25 cellular contexts compared by ENCODE assay signal in genomic region chr10:130167193-130167592, GRCh38. TPM values are rescaled to one million over a fixed set of nuclear protein-coding genes. Genes with fewer than 3 reads are reported as not detected.
DNase-seq lines count a peak whose midpoint lies in the region; ATAC-seq, FAIRE-seq and TF ChIP-seq lines count a peak whose summit lies in the region.
"Had no signal": no experiment of that assay in that cellular context is flagged by ENCODE, and none has a peak within 500 bp of the region (broad histone marks: within the 10 kb centered on the region; RNA-seq: fewer than 3 reads in every experiment).

No MANE protein-coding gene starts in this region.

- no peak overlapping the region for H2BK5ac ChIP-seq in trophoblast cell (ENCODE audit: low read depth, low read length, poor library complexity)

- intact Hi-C loops in activated CD4-positive, alpha-beta T cell treated with anti-CD3 and anti-CD28 coated beads for 36 hours (cut with DNase I, micrococcal nuclease): no loop called here
- intact Hi-C loops in heart left ventricle (cut with DNase I): no loop called here

- CTCF ChIA-PET in activated CD4-positive, alpha-beta T cell treated with anti-CD3 and anti-CD28 coated beads for 36 hours (lab: Charles Lee): no interaction called here
- CTCF ChIA-PET in activated CD4-positive, alpha-beta T cell treated with anti-CD3 and anti-CD28 coated beads, Interleukin-2, amount 10 ng/mL, durations not matched to agents 7 days and 5 days (lab: Charles Lee): interaction anchor here (2.4 kb wide), 1 partner anchor 58 kb away, joined by 6 read pairs; no protein-coding TSS in a partner anchor
- CTCF ChIA-PET in HEK293 (lab: Yijun Ruan, JAX): interaction anchor here (0.6 to 1.2 kb wide), 2 partner anchors 12 to 379 kb away, joined by 3 read pairs; no protein-coding TSS in a partner anchor

- H3K4ac ChIP-seq in trophoblast cell (ENCODE audit: low read depth, low read length): no peak overlapping the region

- no peaks in the 10 kb centered on the region for H3K27me3 Mint-ChIP-seq in activated CD4-positive, alpha-beta T cell treated with anti-CD3 and anti-CD28 coated beads for 36 hours
- H3K27me3 Mint-ChIP-seq in activated CD4-positive, alpha-beta T cell treated with anti-CD3 and anti-CD28 coated beads, Interleukin-2, amount 10 ng/mL, durations not matched to agents 7 days and 5 days: no peaks in the 10 kb centered on the region
- peaks cover 0 to 2% (median 2%) of the 10 kb centered on the region in 3 donors for H3K27me3 Mint-ChIP-seq in immature natural killer cell (ENCODE audit: low read depth in 3 of 3)
- H3K27me3 Mint-ChIP-seq: B cell; CD4-positive, CD25-positive, alpha-beta regulatory T cell had no signal

- peaks cover 31% of the 10 kb centered on the region for H3K4me1 Mint-ChIP-seq in activated CD4-positive, alpha-beta T cell treated with anti-CD3 and anti-CD28 coated beads for 36 hours
- H3K4me1 Mint-ChIP-seq in activated CD4-positive, alpha-beta T cell treated with anti-CD3 and anti-CD28 coated beads, Interleukin-2, amount 10 ng/mL, durations not matched to agents 7 days and 5 days: peaks cover 43% of the 10 kb centered on the region
- H3K4me1 Mint-ChIP-seq in immature natural killer cell: peaks cover 56 to 72% of the 10 kb centered on the region in 2 donors

- no peak for ATAC-seq in activated CD4-positive, alpha-beta T cell treated with anti-CD3 and anti-CD28 coated beads for 36 hours
- no peak for ATAC-seq in heart left ventricle
- ATAC-seq: CD8-positive, alpha-beta T cell had no signal

- FAIRE-seq in H54 (lab: Jason Lieb, UNC): no peak
- FAIRE-seq: A204.1, D721Med, GM12891, GM18507 had no signal

- H4K8ac ChIP-seq in trophoblast cell (ENCODE audit: low read depth, low read length): no peak overlapping the region

- H2AFZ ChIP-seq in trophoblast cell (ENCODE audit: insufficient read depth, low read length, poor library complexity): no peak overlapping the region

- no peak overlapping the region for H3K4me2 ChIP-seq in trophoblast cell (ENCODE audit: low read length)
- H3K4me2 ChIP-seq: BLaER1 had no signal

- no CpG with 5 or more reads among the region's 7 CpGs for WGBS in trophoblast cell (ENCODE audit: extremely low coverage, insufficient coverage, insufficient read length)
- 82 to 87% (median 84%) methylated on average over 7 of the region's 7 CpGs for WGBS in heart left ventricle, 4 donors

- H3K36me3 ChIP-seq in HEK293 (ENCODE audit: control insufficient read depth in 2 of 2, insufficient read depth in 1 of 2, low read length in 2 of 2): peaks cover 32 to 71% of the 10 kb centered on the region in 2 experiments
- peaks cover 21 to 28% of the 10 kb centered on the region in 2 experiments for H3K36me3 ChIP-seq in trophoblast cell (ENCODE audit: control insufficient read depth in 1 of 2, insufficient read depth in 2 of 2, low read length in 2 of 2)
- H3K36me3 ChIP-seq in heart left ventricle: peaks cover 0 to 96% (median 84%) of the 10 kb centered on the region in 9 donors

- peak; percentile 26 for DNase-seq in activated CD4-positive, alpha-beta T cell treated with anti-CD3 and anti-CD28 coated beads for 36 hours
- DNase-seq in activated CD4-positive, alpha-beta T cell treated with anti-CD3 and anti-CD28 coated beads, Interleukin-2, amount 10 ng/mL, durations not matched to agents 7 days and 5 days: no peak
- DNase-seq in immature natural killer cell (peak; percentile 31 to 55 (median 46)), trophoblast cell (no peak), H54 (ENCODE audit: insufficient read length, low spot score) (no peak), heart left ventricle (no peak), HPDE6-E6E7 (ENCODE audit: extremely low spot score) (no peak)
- DNase-seq: CD4-positive, CD25-positive, alpha-beta regulatory T cell; CD8-positive, alpha-beta T cell; DMS 273 treated with DMSO at 0.1 percent for 48 hours; DMS79; EL; GDM1; GOT3; H7; HCEC 1CT had no signal

- H4K91ac ChIP-seq in trophoblast cell (ENCODE audit: low read depth, low read length): no peak overlapping the region

- no peak overlapping the region for H3K27ac Mint-ChIP-seq in activated CD4-positive, alpha-beta T cell treated with anti-CD3 and anti-CD28 coated beads for 36 hours
- no peak overlapping the region for H3K27ac Mint-ChIP-seq in activated CD4-positive, alpha-beta T cell treated with anti-CD3 and anti-CD28 coated beads, Interleukin-2, amount 10 ng/mL, durations not matched to agents 7 days and 5 days
- peak overlapping the region; percentile 47 to 84 (median 66) for H3K27ac Mint-ChIP-seq in immature natural killer cell
- H3K27ac Mint-ChIP-seq: B cell; CD8-positive, alpha-beta T cell had no signal

- H3K79me2 ChIP-seq in trophoblast cell (ENCODE audit: control insufficient read depth, insufficient read depth, low read length, poor library complexity): no peaks in the 10 kb centered on the region

- no peak overlapping the region for H3K18ac ChIP-seq in trophoblast cell (ENCODE audit: low read length)

- no peaks in the 10 kb centered on the region for H3K79me1 ChIP-seq in trophoblast cell (ENCODE audit: low read length)

- H3K9me3 ChIP-seq in HEK293 (ENCODE audit: control insufficient read depth, insufficient read depth, low read depth, low read length) (no peaks in the 10 kb centered on the region), trophoblast cell (ENCODE audit: insufficient read depth, low read depth, low read length) (no peaks in the 10 kb centered on the region), heart left ventricle (no peaks in the 10 kb centered on the region)
- H3K9me3 ChIP-seq: BLaER1 had no signal

- no peak overlapping the region for H3K4me3 Mint-ChIP-seq in activated CD4-positive, alpha-beta T cell treated with anti-CD3 and anti-CD28 coated beads for 36 hours
- H3K4me3 Mint-ChIP-seq in activated CD4-positive, alpha-beta T cell treated with anti-CD3 and anti-CD28 coated beads, Interleukin-2, amount 10 ng/mL, durations not matched to agents 7 days and 5 days: no peak overlapping the region
- peak overlapping the region; percentile 10 to 74 (median 57) for H3K4me3 Mint-ChIP-seq in immature natural killer cell
- H3K4me3 Mint-ChIP-seq: B cell; CD4-positive, CD25-positive, alpha-beta regulatory T cell; CD8-positive, alpha-beta T cell had no signal

- H3K4me1 ChIP-seq in HEK293 (ENCODE audit: control insufficient read depth, insufficient read depth, low read length) (peaks cover 11% of the 10 kb centered on the region), trophoblast cell (ENCODE audit: control insufficient read depth in 1 of 2, insufficient read depth in 2 of 2, low read length in 2 of 2) (no peaks in the 10 kb centered on the region), heart left ventricle (peaks cover 0 to 12% (median 0%) of the 10 kb centered on the region in 12 donors)

- H2AK5ac ChIP-seq in trophoblast cell (ENCODE audit: low read length): no peak overlapping the region

- no peak overlapping the region for H2BK12ac ChIP-seq in trophoblast cell (ENCODE audit: low read length)

- H2BK120ac ChIP-seq in trophoblast cell (ENCODE audit: insufficient read depth, low read length, poor library complexity): no peak overlapping the region

- POLR2A ChIA-PET in activated CD4-positive, alpha-beta T cell treated with anti-CD3 and anti-CD28 coated beads for 36 hours (lab: Charles Lee): no interaction called here
- POLR2A ChIA-PET in activated CD4-positive, alpha-beta T cell treated with anti-CD3 and anti-CD28 coated beads, Interleukin-2, amount 10 ng/mL, durations not matched to agents 7 days and 5 days (lab: Charles Lee): no interaction called here
- POLR2A ChIA-PET in HEK293 (lab: Yijun Ruan, JAX): no interaction called here

- H3K27me3 ChIP-seq in trophoblast cell (ENCODE audit: insufficient read depth, low read length) (no peaks in the 10 kb centered on the region), heart left ventricle (no peaks in the 10 kb centered on the region)
- H3K27me3 ChIP-seq: BLaER1 had no signal

- TF ChIP-seq CTCF in HEK293 (tag by site-specific recombination; IDR thresholded peaks at IDR 0.05) (no peak), heart left ventricle (IDR thresholded peaks at IDR 0.05) (no peak)

- peaks cover 45% of the 10 kb centered on the region for H3K36me3 Mint-ChIP-seq in activated CD4-positive, alpha-beta T cell treated with anti-CD3 and anti-CD28 coated beads for 36 hours (ENCODE audit: low read depth)
- peaks cover 56% of the 10 kb centered on the region for H3K36me3 Mint-ChIP-seq in activated CD4-positive, alpha-beta T cell treated with anti-CD3 and anti-CD28 coated beads, Interleukin-2, amount 10 ng/mL, durations not matched to agents 7 days and 5 days (ENCODE audit: low read depth)
- peaks cover 6 to 39% (median 33%) of the 10 kb centered on the region in 3 donors for H3K36me3 Mint-ChIP-seq in immature natural killer cell

- H3K23ac ChIP-seq in trophoblast cell (ENCODE audit: low read length): no peak overlapping the region

- H3K27ac ChIP-seq in HEK293 (ENCODE audit: extremely low read depth, low read depth, low read length) (no peak overlapping the region), trophoblast cell (ENCODE audit: low read depth, low read length) (no peak overlapping the region), heart left ventricle (no peak overlapping the region)
- H3K27ac ChIP-seq: 22Rv1, BLaER1, C4-2B had no signal

- H3K14ac ChIP-seq in trophoblast cell (ENCODE audit: low read length): no peak overlapping the region

- H3K4me3 ChIP-seq in HEK293 (ENCODE audit: low read depth, low read length): no peak overlapping the region
- no peak overlapping the region for H3K4me3 ChIP-seq in trophoblast cell (ENCODE audit: low read depth, low read length)
- H3K4me3 ChIP-seq in heart left ventricle: no peak overlapping the region
- H3K4me3 ChIP-seq: BLaER1 had no signal

- no peaks in the 10 kb centered on the region for H3K9me3 Mint-ChIP-seq in activated CD4-positive, alpha-beta T cell treated with anti-CD3 and anti-CD28 coated beads for 36 hours (ENCODE audit: low read depth)
- no peaks in the 10 kb centered on the region for H3K9me3 Mint-ChIP-seq in activated CD4-positive, alpha-beta T cell treated with anti-CD3 and anti-CD28 coated beads, Interleukin-2, amount 10 ng/mL, durations not matched to agents 7 days and 5 days
- H3K9me3 Mint-ChIP-seq in immature natural killer cell: no peaks in the 10 kb centered on the region
- H3K9me3 Mint-ChIP-seq: CD4-positive, CD25-positive, alpha-beta regulatory T cell; CD8-positive, alpha-beta T cell had no signal

- no peak for TF ChIP-seq POLR2A in H54 (IDR thresholded peaks at IDR 0.05; ENCODE audit: low read depth, low read length)
- no peak for TF ChIP-seq POLR2A in heart left ventricle (IDR thresholded peaks at IDR 0.05)

- H4K12ac ChIP-seq in trophoblast cell (ENCODE audit: low read depth, low read length): peak overlapping the region; percentile 36

- no peak overlapping the region for H3K9ac ChIP-seq in trophoblast cell (ENCODE audit: low read length)
- H3K9ac ChIP-seq: BLaER1 had no signal

RNA-seq across cellular contexts. Expression of gene GLRX3, which starts 31.0 kb away (rescaled TPM):
- total RNA-seq in activated CD4-positive, alpha-beta T cell treated with anti-CD3 and anti-CD28 coated beads for 36 hours: 100 to 1,000 TPM; 117 to 123 TPM
- total RNA-seq in activated CD4-positive, alpha-beta T cell treated with anti-CD3 and anti-CD28 coated beads, Interleukin-2, amount 10 ng/mL, durations not matched to agents 7 days and 5 days: 10 to 100 TPM; 78.7 to 90.1 TPM
- polyA plus RNA-seq in immature natural killer cell: 100 to 1,000 TPM in 1 of 3 donors, 10 to 100 TPM in 2; 83.7 to 139 (median 85.8) TPM
- polyA plus RNA-seq in trophoblast cell (2013): 160 and 164 TPM in 2 replicates
- total RNA-seq in heart left ventricle: 100 to 1,000 TPM in 1 of 9 donors, 10 to 100 TPM in 8; 54.0 to 127 (median 66.4) TPM
- 100 to 1,000 TPM in 1 of 2 donors, 10 to 100 TPM in 1; 62.1 to 180 TPM for polyA plus RNA-seq in heart left ventricle

RNA-seq across cellular contexts. Expression of gene C10orf143, which starts 56.6 kb away (rescaled TPM):
- total RNA-seq in activated CD4-positive, alpha-beta T cell treated with anti-CD3 and anti-CD28 coated beads for 36 hours: 1 to 10 TPM; 4.0 to 5.4 TPM
- total RNA-seq in activated CD4-positive, alpha-beta T cell treated with anti-CD3 and anti-CD28 coated beads, Interleukin-2, amount 10 ng/mL, durations not matched to agents 7 days and 5 days: 1 to 10 TPM; 5.5 to 5.8 TPM
- 10 to 100 TPM; 17.8 to 31.7 (median 27.0) TPM for polyA plus RNA-seq in immature natural killer cell
- polyA plus RNA-seq in trophoblast cell (2013): 0.94 and 1.4 TPM in 2 replicates
- total RNA-seq in heart left ventricle: 1 to 10 TPM in 7 of 9 donors, under 1 TPM in 1, not detected in 1; 0.32 to 3.3 (median 1.6) TPM
- 1 to 10 TPM; 1.1 to 3.7 TPM for polyA plus RNA-seq in heart left ventricle

Comparison
In these comparisons a context has a peak if more than half of its experiments do, and no peak if none do; other contexts are left out.
1. DNase-seq: peak in activated CD4-positive, alpha-beta T cell treated with anti-CD3 and anti-CD28 coated beads for 36 hours (single experiment) and immature natural killer cell (3 of 3); none in activated CD4-positive, alpha-beta T cell treated with anti-CD3 and anti-CD28 coated beads, Interleukin-2, amount 10 ng/mL, durations not matched to agents 7 days and 5 days (single experiment), trophoblast cell (0 of 2), H54 (single experiment), heart left ventricle (0 of 5) and HPDE6-E6E7 (single experiment).
2. H3K27ac Mint-ChIP-seq: peak in immature natural killer cell (6 of 6); none in activated CD4-positive, alpha-beta T cell treated with anti-CD3 and anti-CD28 coated beads for 36 hours (single experiment) and activated CD4-positive, alpha-beta T cell treated with anti-CD3 and anti-CD28 coated beads, Interleukin-2, amount 10 ng/mL, durations not matched to agents 7 days and 5 days (single experiment).
3. H3K4me3 Mint-ChIP-seq: peak in immature natural killer cell (5 of 5); none in activated CD4-positive, alpha-beta T cell treated with anti-CD3 and anti-CD28 coated beads for 36 hours (single experiment) and activated CD4-positive, alpha-beta T cell treated with anti-CD3 and anti-CD28 coated beads, Interleukin-2, amount 10 ng/mL, durations not matched to agents 7 days and 5 days (single experiment).